Comparison of ENCODE assay signal across 1 cellular context in the genomic region with DNA sequence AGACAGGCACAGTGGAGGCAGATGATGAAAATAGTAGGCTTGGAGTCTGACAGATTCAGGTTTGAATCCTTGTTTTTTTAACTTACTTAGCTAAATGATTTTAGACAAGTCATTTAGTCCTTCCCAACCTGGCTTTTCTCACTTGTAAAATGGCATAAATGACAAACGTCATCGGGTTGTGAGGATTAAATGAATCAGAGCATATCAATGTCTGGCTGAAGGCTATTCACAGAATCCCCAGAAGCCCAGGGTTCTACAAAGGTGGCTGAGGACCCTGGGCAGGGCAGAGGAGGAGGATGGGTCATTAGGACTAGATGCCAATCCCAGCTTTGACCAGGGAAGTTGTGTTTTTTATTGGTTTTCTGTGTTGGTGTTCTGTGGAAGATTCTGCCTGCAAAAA.
TF ChIP-seq lines count a peak whose summit lies in the region.

No MANE protein-coding gene starts in this region.

TF ChIP-seq in H1, 55 proteins besides CTCF, POLR2A, EP300 and RAD21 (continued from another document):
- TF ChIP-seq, protein P1, sequence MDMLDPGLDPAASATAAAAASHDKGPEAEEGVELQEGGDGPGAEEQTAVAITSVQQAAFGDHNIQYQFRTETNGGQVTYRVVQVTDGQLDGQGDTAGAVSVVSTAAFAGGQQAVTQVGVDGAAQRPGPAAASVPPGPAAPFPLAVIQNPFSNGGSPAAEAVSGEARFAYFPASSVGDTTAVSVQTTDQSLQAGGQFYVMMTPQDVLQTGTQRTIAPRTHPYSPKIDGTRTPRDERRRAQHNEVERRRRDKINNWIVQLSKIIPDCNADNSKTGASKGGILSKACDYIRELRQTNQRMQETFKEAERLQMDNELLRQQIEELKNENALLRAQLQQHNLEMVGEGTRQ (IDR thresholded peaks at IDR 0.05; ENCODE audit: low read length), result no peak
- TF ChIP-seq TBP (IDR thresholded peaks at IDR 0.05; ENCODE audit: low read depth, low read length), result no peak
- TF ChIP-seq PHF8 (conservative IDR thresholded peaks at IDR 0.05; ENCODE audit: low read depth, low read length), result no peak
- no peak for TF ChIP-seq CHD1 (IDR thresholded peaks at IDR 0.05; ENCODE audit: low read depth, low read length)
- no peak for TF ChIP-seq GTF2F1 (IDR thresholded peaks at IDR 0.05; ENCODE audit: borderline replicate concordance, low read depth, low read length)
- no peak for TF ChIP-seq KDM4A (IDR thresholded peaks at IDR 0.05; ENCODE audit: low read depth, low read length, severe bottlenecking)
- no peak for TF ChIP-seq SP1 (IDR thresholded peaks at IDR 0.05; ENCODE audit: low read depth, low read length)
- no peak for TF ChIP-seq SIN3A (conservative IDR thresholded peaks at IDR 0.05 in 1 of 2, IDR thresholded peaks at IDR 0.05 in 1 of 2; ENCODE audit: low read depth in 1 of 2, low read length in 2 of 2)
- no peak for TF ChIP-seq CTBP2 (IDR thresholded peaks at IDR 0.05; ENCODE audit: borderline replicate concordance, insufficient read depth, insufficient read length, low read length)
- TF ChIP-seq FOSL1 (IDR thresholded peaks at IDR 0.05; ENCODE audit: insufficient read depth, low read depth, low read length), result no peak
- TF ChIP-seq NANOG (IDR thresholded peaks at IDR 0.05; ENCODE audit: insufficient read depth, low read depth, low read length, poor library complexity, severe bottlenecking), result no peak
- no peak for TF ChIP-seq CHD2 (IDR thresholded peaks at IDR 0.05; ENCODE audit: low read length)
- TF ChIP-seq, protein P2, sequence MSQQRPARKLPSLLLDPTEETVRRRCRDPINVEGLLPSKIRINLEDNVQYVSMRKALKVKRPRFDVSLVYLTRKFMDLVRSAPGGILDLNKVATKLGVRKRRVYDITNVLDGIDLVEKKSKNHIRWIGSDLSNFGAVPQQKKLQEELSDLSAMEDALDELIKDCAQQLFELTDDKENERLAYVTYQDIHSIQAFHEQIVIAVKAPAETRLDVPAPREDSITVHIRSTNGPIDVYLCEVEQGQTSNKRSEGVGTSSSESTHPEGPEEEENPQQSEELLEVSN (IDR thresholded peaks at IDR 0.05), result no peak
- TF ChIP-seq SP2 (IDR thresholded peaks at IDR 0.05; ENCODE audit: low read length), result no peak
- TF ChIP-seq CBX5 (IDR thresholded peaks at IDR 0.05; ENCODE audit: low read depth, low read length), result no peak
